In genomic region chr14:101979666-101980065, GRCh38 we compare ENCODE assay signal across 2 cellular contexts.
TF ChIP-seq lines count a peak whose summit lies in the region.

No MANE protein-coding gene starts in this region.

TF ChIP-seq in SK-N-SH, 30 proteins besides CTCF, POLR2A, EP300 and RAD21:
- no peak for TF ChIP-seq ZBTB33 (IDR thresholded peaks at IDR 0.05; ENCODE audit: borderline replicate concordance, low read depth)
- TF ChIP-seq JUND (IDR thresholded peaks at IDR 0.05): no peak
- no peak for TF ChIP-seq REST (IDR thresholded peaks at IDR 0.05; ENCODE audit: low read depth, low read length)
- no peak for TF ChIP-seq TEAD4 (IDR thresholded peaks at IDR 0.05; ENCODE audit: borderline replicate concordance, insufficient read depth)
- TF ChIP-seq ELF1 (IDR thresholded peaks at IDR 0.05): no peak
- TF ChIP-seq, protein P1, sequence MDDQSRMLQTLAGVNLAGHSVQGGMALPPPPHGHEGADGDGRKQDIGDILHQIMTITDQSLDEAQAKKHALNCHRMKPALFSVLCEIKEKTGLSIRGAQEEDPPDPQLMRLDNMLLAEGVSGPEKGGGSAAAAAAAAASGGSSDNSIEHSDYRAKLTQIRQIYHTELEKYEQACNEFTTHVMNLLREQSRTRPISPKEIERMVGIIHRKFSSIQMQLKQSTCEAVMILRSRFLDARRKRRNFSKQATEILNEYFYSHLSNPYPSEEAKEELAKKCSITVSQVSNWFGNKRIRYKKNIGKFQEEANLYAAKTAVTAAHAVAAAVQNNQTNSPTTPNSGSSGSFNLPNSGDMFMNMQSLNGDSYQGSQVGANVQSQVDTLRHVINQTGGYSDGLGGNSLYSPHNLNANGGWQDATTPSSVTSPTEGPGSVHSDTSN (IDR thresholded peaks at IDR 0.05): no peak

TF ChIP-seq in SK-N-SH treated with all-trans-retinoic acid at 6 μM for 48 hours, 23 proteins besides CTCF, POLR2A, EP300 and RAD21:
- TF ChIP-seq ZC3H10 (CRISPR knock-in tag; IDR thresholded peaks at IDR 0.05) (no peak), TCF4 (CRISPR knock-in tag; IDR thresholded peaks at IDR 0.05; ENCODE audit: borderline replicate concordance) (no peak), PPARA (CRISPR knock-in tag; IDR thresholded peaks at IDR 0.05; ENCODE audit: borderline replicate concordance) (no peak), ARNTL (CRISPR knock-in tag; IDR thresholded peaks at IDR 0.05; ENCODE audit: borderline replicate concordance, low read depth) (no peak), BACH2 (CRISPR knock-in tag; IDR thresholded peaks at IDR 0.05; ENCODE audit: borderline replicate concordance) (no peak), CSDC2 (CRISPR knock-in tag; IDR thresholded peaks at IDR 0.05) (no peak), SNAI2 (CRISPR knock-in tag; IDR thresholded peaks at IDR 0.05) (no peak), ZNF565 (CRISPR knock-in tag; conservative IDR thresholded peaks at IDR 0.05; ENCODE audit: low read depth) (no peak), ZFP3 (CRISPR knock-in tag; IDR thresholded peaks at IDR 0.05) (no peak), ISL1 (CRISPR knock-in tag; IDR thresholded peaks at IDR 0.05) (no peak), ZFP30 (CRISPR knock-in tag; IDR thresholded peaks at IDR 0.05) (no peak), ESRRG (CRISPR knock-in tag; IDR thresholded peaks at IDR 0.05) (no peak)
- TF ChIP-seq, protein P2, sequence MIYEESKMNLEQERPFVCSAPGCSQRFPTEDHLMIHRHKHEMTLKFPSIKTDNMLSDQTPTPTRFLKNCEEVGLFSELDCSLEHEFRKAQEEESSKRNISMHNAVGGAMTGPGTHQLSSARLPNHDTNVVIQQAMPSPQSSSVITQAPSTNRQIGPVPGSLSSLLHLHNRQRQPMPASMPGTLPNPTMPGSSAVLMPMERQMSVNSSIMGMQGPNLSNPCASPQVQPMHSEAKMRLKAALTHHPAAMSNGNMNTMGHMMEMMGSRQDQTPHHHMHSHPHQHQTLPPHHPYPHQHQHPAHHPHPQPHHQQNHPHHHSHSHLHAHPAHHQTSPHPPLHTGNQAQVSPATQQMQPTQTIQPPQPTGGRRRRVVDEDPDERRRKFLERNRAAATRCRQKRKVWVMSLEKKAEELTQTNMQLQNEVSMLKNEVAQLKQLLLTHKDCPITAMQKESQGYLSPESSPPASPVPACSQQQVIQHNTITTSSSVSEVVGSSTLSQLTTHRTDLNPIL (CRISPR knock-in tag; IDR thresholded peaks at IDR 0.05; ENCODE audit: low read depth): no peak
- TF ChIP-seq, protein P3, sequence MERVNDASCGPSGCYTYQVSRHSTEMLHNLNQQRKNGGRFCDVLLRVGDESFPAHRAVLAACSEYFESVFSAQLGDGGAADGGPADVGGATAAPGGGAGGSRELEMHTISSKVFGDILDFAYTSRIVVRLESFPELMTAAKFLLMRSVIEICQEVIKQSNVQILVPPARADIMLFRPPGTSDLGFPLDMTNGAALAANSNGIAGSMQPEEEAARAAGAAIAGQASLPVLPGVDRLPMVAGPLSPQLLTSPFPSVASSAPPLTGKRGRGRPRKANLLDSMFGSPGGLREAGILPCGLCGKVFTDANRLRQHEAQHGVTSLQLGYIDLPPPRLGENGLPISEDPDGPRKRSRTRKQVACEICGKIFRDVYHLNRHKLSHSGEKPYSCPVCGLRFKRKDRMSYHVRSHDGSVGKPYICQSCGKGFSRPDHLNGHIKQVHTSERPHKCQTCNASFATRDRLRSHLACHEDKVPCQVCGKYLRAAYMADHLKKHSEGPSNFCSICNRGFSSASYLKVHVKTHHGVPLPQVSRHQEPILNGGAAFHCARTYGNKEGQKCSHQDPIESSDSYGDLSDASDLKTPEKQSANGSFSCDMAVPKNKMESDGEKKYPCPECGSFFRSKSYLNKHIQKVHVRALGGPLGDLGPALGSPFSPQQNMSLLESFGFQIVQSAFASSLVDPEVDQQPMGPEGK (CRISPR knock-in tag; IDR thresholded peaks at IDR 0.05; ENCODE audit: borderline replicate concordance): no peak
- TF ChIP-seq, protein P4, sequence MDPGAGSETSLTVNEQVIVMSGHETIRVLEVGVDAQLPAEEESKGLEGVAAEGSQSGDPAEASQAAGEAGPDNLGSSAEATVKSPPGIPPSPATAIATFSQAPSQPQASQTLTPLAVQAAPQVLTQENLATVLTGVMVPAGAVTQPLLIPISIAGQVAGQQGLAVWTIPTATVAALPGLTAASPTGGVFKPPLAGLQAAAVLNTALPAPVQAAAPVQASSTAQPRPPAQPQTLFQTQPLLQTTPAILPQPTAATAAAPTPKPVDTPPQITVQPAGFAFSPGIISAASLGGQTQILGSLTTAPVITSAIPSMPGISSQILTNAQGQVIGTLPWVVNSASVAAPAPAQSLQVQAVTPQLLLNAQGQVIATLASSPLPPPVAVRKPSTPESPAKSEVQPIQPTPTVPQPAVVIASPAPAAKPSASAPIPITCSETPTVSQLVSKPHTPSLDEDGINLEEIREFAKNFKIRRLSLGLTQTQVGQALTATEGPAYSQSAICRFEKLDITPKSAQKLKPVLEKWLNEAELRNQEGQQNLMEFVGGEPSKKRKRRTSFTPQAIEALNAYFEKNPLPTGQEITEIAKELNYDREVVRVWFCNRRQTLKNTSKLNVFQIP (CRISPR knock-in tag; IDR thresholded peaks at IDR 0.05; ENCODE audit: borderline replicate concordance, low read depth): no peak
- TF ChIP-seq, protein P5, sequence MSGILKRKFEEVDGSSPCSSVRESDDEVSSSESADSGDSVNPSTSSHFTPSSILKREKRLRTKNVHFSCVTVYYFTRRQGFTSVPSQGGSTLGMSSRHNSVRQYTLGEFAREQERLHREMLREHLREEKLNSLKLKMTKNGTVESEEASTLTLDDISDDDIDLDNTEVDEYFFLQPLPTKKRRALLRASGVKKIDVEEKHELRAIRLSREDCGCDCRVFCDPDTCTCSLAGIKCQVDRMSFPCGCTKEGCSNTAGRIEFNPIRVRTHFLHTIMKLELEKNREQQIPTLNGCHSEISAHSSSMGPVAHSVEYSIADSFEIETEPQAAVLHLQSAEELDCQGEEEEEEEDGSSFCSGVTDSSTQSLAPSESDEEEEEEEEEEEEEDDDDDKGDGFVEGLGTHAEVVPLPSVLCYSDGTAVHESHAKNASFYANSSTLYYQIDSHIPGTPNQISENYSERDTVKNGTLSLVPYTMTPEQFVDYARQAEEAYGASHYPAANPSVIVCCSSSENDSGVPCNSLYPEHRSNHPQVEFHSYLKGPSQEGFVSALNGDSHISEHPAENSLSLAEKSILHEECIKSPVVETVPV (CRISPR knock-in tag; IDR thresholded peaks at IDR 0.05): no peak
- TF ChIP-seq, protein P6, sequence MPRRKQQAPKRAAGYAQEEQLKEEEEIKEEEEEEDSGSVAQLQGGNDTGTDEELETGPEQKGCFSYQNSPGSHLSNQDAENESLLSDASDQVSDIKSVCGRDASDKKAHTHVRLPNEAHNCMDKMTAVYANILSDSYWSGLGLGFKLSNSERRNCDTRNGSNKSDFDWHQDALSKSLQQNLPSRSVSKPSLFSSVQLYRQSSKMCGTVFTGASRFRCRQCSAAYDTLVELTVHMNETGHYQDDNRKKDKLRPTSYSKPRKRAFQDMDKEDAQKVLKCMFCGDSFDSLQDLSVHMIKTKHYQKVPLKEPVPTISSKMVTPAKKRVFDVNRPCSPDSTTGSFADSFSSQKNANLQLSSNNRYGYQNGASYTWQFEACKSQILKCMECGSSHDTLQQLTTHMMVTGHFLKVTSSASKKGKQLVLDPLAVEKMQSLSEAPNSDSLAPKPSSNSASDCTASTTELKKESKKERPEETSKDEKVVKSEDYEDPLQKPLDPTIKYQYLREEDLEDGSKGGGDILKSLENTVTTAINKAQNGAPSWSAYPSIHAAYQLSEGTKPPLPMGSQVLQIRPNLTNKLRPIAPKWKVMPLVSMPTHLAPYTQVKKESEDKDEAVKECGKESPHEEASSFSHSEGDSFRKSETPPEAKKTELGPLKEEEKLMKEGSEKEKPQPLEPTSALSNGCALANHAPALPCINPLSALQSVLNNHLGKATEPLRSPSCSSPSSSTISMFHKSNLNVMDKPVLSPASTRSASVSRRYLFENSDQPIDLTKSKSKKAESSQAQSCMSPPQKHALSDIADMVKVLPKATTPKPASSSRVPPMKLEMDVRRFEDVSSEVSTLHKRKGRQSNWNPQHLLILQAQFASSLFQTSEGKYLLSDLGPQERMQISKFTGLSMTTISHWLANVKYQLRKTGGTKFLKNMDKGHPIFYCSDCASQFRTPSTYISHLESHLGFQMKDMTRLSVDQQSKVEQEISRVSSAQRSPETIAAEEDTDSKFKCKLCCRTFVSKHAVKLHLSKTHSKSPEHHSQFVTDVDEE (CRISPR knock-in tag; IDR thresholded peaks at IDR 0.05): no peak
